1 cellular context compared by ENCODE assay signal in the genomic region with DNA sequence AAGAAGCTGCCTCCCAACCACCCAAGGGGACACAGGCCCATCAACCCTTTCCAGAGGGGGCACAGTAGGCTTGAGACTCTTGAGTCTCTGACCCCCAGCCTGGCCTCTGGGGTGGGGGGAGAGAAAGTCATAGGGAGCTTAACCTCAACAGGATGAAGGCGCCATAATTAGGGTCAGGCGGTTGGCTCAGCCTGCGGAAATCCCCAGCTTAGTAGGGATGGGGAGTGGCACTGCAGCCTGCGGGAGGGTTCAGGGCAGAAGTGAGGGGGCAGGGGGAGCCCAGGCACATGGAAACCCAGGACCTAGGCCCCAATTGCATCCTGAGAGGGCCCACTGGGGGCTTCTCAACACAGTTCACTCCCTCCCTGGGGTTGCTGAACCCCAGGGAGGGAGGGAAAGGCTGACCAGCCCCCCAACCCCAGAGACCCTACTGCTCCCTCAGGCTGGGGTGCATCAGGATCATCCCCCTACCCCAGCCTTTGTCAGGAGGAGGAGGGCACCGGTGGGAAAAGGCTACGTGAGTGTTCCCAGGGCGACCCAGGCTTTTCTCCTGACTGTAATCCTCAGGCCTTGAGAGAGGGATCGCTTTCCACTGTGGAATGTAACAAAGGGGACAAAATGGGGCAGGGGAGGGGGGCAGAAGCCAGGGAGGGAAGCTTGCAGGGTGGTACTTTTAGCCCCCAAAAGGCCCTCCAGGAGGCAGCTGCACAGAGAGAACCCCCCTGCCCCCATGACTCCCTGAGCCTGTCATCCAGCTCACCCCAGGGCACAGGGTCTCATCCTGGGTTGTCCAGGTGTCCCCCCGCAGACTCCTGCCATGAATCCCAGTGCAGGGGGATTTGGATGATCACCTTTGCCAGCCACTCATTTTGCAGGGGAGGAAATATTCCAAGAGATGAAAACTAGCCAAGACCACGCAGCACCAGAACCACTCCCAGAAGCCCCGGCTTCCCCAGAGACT.
TF ChIP-seq lines count a peak whose summit lies in the region.

No MANE protein-coding gene starts in this region.

TF ChIP-seq in GM12878, 131 proteins besides CTCF, POLR2A, EP300 and RAD21 (continued from another document):
- TF ChIP-seq, protein P1, sequence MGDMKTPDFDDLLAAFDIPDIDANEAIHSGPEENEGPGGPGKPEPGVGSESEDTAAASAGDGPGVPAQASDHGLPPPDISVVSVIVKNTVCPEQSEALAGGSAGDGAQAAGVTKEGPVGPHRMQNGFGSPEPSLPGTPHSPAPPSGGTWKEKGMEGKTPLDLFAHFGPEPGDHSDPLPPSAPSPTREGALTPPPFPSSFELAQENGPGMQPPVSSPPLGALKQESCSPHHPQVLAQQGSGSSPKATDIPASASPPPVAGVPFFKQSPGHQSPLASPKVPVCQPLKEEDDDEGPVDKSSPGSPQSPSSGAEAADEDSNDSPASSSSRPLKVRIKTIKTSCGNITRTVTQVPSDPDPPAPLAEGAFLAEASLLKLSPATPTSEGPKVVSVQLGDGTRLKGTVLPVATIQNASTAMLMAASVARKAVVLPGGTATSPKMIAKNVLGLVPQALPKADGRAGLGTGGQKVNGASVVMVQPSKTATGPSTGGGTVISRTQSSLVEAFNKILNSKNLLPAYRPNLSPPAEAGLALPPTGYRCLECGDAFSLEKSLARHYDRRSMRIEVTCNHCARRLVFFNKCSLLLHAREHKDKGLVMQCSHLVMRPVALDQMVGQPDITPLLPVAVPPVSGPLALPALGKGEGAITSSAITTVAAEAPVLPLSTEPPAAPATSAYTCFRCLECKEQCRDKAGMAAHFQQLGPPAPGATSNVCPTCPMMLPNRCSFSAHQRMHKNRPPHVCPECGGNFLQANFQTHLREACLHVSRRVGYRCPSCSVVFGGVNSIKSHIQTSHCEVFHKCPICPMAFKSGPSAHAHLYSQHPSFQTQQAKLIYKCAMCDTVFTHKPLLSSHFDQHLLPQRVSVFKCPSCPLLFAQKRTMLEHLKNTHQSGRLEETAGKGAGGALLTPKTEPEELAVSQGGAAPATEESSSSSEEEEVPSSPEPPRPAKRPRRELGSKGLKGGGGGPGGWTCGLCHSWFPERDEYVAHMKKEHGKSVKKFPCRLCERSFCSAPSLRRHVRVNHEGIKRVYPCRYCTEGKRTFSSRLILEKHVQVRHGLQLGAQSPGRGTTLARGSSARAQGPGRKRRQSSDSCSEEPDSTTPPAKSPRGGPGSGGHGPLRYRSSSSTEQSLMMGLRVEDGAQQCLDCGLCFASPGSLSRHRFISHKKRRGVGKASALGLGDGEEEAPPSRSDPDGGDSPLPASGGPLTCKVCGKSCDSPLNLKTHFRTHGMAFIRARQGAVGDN (IDR thresholded peaks at IDR 0.05): peak; percentile 60
- TF ChIP-seq POLR2AphosphoS5 (IDR thresholded peaks at IDR 0.05; ENCODE audit: low read length) (no peak), RUNX3 (IDR thresholded peaks at IDR 0.05; ENCODE audit: low read length) (peak; percentile 50; the same call in 1 of the 2 replicates), IKZF2 (IDR thresholded peaks at IDR 0.05) (peak; percentile 40 to 67; a peak in 3 of 4 replicates), RELA (IDR thresholded peaks at IDR 0.05; ENCODE audit: borderline replicate concordance, partially characterized antibody) (peak; percentile 56), IRF3 (IDR thresholded peaks at IDR 0.05) (no peak), SRF (IDR thresholded peaks at IDR 0.05; ENCODE audit: low read depth in 2 of 2, low read length in 2 of 2) (0 out of 4 replicates have a peak, but pooled peaks of 1 of the 2 experiments have one; percentile 29), MYB (IDR thresholded peaks at IDR 0.05; ENCODE audit: borderline replicate concordance, low read depth, low read length) (no peak), EZH2 (IDR thresholded peaks at IDR 0.05; ENCODE audit: borderline replicate concordance, control insufficient read depth, low read depth, low read length) (no peak), ZBED1 (IDR thresholded peaks at IDR 0.05; ENCODE audit: borderline replicate concordance) (no peak), PAX8 (IDR thresholded peaks at IDR 0.05) (no peak), TCF12 (IDR thresholded peaks at IDR 0.05; ENCODE audit: low read depth, low read length) (no peak), SMAD5 (IDR thresholded peaks at IDR 0.05; ENCODE audit: low read depth) (no peak), YBX1 (IDR thresholded peaks at IDR 0.05) (no peak), CHD1 (IDR thresholded peaks at IDR 0.05; ENCODE audit: low read depth, low read length) (no peak), TCF7 (IDR thresholded peaks at IDR 0.05; ENCODE audit: borderline replicate concordance) (no peak), HDAC6 (IDR thresholded peaks at IDR 0.05; ENCODE audit: unreplicated experiment) (no peak), MEF2B (IDR thresholded peaks at IDR 0.05; ENCODE audit: partially characterized antibody, poor library complexity, severe bottlenecking) (no peak), NFYA (IDR thresholded peaks at IDR 0.05; ENCODE audit: borderline replicate concordance, low read depth, low read length) (no peak), NFIC (IDR thresholded peaks at IDR 0.05; ENCODE audit: low read depth, low read length) (no peak), E2F4 (IDR thresholded peaks at IDR 0.05; ENCODE audit: low read depth, low read length) (no peak), SREBF2 (IDR thresholded peaks at IDR 0.05; ENCODE audit: low read length) (no peak), SKIL (IDR thresholded peaks at IDR 0.05; ENCODE audit: low read depth, poor library complexity, severe bottlenecking) (no peak), CHD2 (IDR thresholded peaks at IDR 0.05; ENCODE audit: borderline replicate concordance, low read depth, low read length) (no peak), MYC (IDR thresholded peaks at IDR 0.05; ENCODE audit: insufficient read depth, insufficient read length, insufficient replicate concordance, low read length, severe bottlenecking) (no peak), ZNF207 (IDR thresholded peaks at IDR 0.05; ENCODE audit: borderline replicate concordance) (no peak), FOXK2 (IDR thresholded peaks at IDR 0.05) (no peak), BMI1 (IDR thresholded peaks at IDR 0.05; ENCODE audit: borderline replicate concordance) (no peak), SMARCA5 (IDR thresholded peaks at IDR 0.05) (no peak), NR2F1 (conservative IDR thresholded peaks at IDR 0.05) (peak; percentile 77), KAT2A (conservative IDR thresholded peaks at IDR 0.05; ENCODE audit: control insufficient read depth, low read depth, low read length) (no peak), MXI1 (IDR thresholded peaks at IDR 0.05; ENCODE audit: low read depth, low read length) (no peak), BHLHE40 (IDR thresholded peaks at IDR 0.05; ENCODE audit: borderline replicate concordance in 1 of 2, low read depth in 2 of 2, low read length in 1 of 2) (no peak), YY1 (IDR thresholded peaks at IDR 0.05; ENCODE audit: low read depth, low read length) (peak; percentile 73)
- TF ChIP-seq, protein P2, sequence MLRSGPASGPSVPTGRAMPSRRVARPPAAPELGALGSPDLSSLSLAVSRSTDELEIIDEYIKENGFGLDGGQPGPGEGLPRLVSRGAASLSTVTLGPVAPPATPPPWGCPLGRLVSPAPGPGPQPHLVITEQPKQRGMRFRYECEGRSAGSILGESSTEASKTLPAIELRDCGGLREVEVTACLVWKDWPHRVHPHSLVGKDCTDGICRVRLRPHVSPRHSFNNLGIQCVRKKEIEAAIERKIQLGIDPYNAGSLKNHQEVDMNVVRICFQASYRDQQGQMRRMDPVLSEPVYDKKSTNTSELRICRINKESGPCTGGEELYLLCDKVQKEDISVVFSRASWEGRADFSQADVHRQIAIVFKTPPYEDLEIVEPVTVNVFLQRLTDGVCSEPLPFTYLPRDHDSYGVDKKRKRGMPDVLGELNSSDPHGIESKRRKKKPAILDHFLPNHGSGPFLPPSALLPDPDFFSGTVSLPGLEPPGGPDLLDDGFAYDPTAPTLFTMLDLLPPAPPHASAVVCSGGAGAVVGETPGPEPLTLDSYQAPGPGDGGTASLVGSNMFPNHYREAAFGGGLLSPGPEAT (IDR thresholded peaks at IDR 0.05; ENCODE audit: low read depth): peak; percentile 81
- TF ChIP-seq, protein P3, sequence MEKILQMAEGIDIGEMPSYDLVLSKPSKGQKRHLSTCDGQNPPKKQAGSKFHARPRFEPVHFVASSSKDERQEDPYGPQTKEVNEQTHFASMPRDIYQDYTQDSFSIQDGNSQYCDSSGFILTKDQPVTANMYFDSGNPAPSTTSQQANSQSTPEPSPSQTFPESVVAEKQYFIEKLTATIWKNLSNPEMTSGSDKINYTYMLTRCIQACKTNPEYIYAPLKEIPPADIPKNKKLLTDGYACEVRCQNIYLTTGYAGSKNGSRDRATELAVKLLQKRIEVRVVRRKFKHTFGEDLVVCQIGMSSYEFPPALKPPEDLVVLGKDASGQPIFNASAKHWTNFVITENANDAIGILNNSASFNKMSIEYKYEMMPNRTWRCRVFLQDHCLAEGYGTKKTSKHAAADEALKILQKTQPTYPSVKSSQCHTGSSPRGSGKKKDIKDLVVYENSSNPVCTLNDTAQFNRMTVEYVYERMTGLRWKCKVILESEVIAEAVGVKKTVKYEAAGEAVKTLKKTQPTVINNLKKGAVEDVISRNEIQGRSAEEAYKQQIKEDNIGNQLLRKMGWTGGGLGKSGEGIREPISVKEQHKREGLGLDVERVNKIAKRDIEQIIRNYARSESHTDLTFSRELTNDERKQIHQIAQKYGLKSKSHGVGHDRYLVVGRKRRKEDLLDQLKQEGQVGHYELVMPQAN (conservative IDR thresholded peaks at IDR 0.05): no peak
- TF ChIP-seq, protein P4, sequence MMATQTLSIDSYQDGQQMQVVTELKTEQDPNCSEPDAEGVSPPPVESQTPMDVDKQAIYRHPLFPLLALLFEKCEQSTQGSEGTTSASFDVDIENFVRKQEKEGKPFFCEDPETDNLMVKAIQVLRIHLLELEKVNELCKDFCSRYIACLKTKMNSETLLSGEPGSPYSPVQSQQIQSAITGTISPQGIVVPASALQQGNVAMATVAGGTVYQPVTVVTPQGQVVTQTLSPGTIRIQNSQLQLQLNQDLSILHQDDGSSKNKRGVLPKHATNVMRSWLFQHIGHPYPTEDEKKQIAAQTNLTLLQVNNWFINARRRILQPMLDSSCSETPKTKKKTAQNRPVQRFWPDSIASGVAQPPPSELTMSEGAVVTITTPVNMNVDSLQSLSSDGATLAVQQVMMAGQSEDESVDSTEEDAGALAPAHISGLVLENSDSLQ (IDR thresholded peaks at IDR 0.05): no peak
